Comparison of ENCODE assay signal across 1 cellular context in the genomic region with DNA sequence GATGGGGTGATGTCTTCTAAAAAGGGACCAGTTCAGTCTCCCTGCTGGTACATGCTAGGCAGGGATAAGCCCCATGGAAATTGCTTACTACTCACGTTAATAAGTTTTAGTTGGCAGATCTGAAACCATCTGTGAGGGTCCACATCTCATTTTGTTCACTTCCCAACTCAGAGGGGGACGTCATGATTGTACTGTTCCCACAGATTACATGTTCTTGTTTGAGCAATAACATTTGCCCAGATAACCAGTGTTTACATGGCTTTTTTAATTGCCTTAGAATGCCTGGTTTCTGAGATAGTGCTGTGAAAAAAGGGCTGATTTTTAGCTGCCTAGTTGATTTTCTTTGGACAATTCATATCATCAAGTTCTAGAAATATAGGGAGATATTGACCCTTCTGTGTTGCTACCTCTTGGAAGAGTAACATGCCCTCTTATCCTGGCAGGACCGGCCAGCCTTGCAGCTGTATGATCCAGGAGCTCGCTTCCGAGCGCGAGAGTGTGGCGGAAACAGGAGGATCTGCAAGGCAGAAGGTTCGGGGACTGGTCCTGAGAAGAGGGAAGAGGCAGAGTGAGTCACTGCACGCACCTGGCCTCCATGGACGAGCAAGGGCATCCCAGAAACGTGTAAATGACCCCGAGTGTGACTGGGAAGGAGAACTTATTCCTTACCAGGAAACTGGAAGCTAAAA.
TF ChIP-seq lines count a peak whose summit lies in the region.

No MANE protein-coding gene starts in this region.

TF ChIP-seq in K562, 482 proteins besides CTCF, POLR2A, EP300 and RAD21:
- no peak for TF ChIP-seq KAT8 (IDR thresholded peaks at IDR 0.05; ENCODE audit: low read depth)
- no peak for TF ChIP-seq BRF1 (IDR thresholded peaks at IDR 0.05; ENCODE audit: borderline replicate concordance, extremely low read depth, insufficient read length)
- TF ChIP-seq ZNF282 (CRISPR knock-in tag; IDR thresholded peaks at IDR 0.05) = no peak
- no peak for TF ChIP-seq CCNT2 (IDR thresholded peaks at IDR 0.05; ENCODE audit: borderline replicate concordance, extremely low read depth, insufficient read length, low read depth, low read length)
- TF ChIP-seq, protein P1, sequence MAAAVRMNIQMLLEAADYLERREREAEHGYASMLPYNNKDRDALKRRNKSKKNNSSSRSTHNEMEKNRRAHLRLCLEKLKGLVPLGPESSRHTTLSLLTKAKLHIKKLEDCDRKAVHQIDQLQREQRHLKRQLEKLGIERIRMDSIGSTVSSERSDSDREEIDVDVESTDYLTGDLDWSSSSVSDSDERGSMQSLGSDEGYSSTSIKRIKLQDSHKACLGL (CRISPR knock-in tag; IDR thresholded peaks at IDR 0.05; ENCODE audit: borderline replicate concordance, poor library complexity, severe bottlenecking) = no peak
- no peak for TF ChIP-seq TFAM (CRISPR knock-in tag; conservative IDR thresholded peaks at IDR 0.05)
- TF ChIP-seq, protein P2, sequence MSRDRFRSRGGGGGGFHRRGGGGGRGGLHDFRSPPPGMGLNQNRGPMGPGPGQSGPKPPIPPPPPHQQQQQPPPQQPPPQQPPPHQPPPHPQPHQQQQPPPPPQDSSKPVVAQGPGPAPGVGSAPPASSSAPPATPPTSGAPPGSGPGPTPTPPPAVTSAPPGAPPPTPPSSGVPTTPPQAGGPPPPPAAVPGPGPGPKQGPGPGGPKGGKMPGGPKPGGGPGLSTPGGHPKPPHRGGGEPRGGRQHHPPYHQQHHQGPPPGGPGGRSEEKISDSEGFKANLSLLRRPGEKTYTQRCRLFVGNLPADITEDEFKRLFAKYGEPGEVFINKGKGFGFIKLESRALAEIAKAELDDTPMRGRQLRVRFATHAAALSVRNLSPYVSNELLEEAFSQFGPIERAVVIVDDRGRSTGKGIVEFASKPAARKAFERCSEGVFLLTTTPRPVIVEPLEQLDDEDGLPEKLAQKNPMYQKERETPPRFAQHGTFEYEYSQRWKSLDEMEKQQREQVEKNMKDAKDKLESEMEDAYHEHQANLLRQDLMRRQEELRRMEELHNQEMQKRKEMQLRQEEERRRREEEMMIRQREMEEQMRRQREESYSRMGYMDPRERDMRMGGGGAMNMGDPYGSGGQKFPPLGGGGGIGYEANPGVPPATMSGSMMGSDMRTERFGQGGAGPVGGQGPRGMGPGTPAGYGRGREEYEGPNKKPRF (IDR thresholded peaks at IDR 0.05; ENCODE audit: low read depth, low read length) = no peak
- no peak for TF ChIP-seq KHSRP (IDR thresholded peaks at IDR 0.05)
- TF ChIP-seq BRD9 (IDR thresholded peaks at IDR 0.05; ENCODE audit: low read depth, partially characterized antibody) = no peak
- no peak for TF ChIP-seq SMARCA4 (IDR thresholded peaks at IDR 0.05)
- no peak for TF ChIP-seq HDAC1 (IDR thresholded peaks at IDR 0.05)
- TF ChIP-seq CBFA2T2 (conservative IDR thresholded peaks at IDR 0.05) = no peak
- TF ChIP-seq ZNF212 (CRISPR knock-in tag; IDR thresholded peaks at IDR 0.05) = no peak
- no peak for TF ChIP-seq ARID1B (IDR thresholded peaks at IDR 0.05)
- TF ChIP-seq ZNF124 (CRISPR knock-in tag; IDR thresholded peaks at IDR 0.05) = no peak
- no peak for TF ChIP-seq PHF8 (IDR thresholded peaks at IDR 0.05; ENCODE audit: borderline replicate concordance, low read length)
- no peak for TF ChIP-seq NCOA1 (IDR thresholded peaks at IDR 0.05; ENCODE audit: low read depth)
- TF ChIP-seq PURB (CRISPR knock-in tag; IDR thresholded peaks at IDR 0.05; ENCODE audit: low read depth) = no peak
- TF ChIP-seq, protein P3, sequence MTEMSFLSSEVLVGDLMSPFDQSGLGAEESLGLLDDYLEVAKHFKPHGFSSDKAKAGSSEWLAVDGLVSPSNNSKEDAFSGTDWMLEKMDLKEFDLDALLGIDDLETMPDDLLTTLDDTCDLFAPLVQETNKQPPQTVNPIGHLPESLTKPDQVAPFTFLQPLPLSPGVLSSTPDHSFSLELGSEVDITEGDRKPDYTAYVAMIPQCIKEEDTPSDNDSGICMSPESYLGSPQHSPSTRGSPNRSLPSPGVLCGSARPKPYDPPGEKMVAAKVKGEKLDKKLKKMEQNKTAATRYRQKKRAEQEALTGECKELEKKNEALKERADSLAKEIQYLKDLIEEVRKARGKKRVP (CRISPR knock-in tag; IDR thresholded peaks at IDR 0.05) = no peak
- no peak for TF ChIP-seq SIN3A (IDR thresholded peaks at IDR 0.05; ENCODE audit: borderline replicate concordance in 2 of 2, control insufficient read depth in 1 of 2, low read depth in 2 of 2, low read length in 2 of 2)
TF ChIP-seq in K562: peak in this region for 0.
